ENCODE assay signal across 8 cellular contexts in genomic region chr5:98927988-98928801, GRCh38. TPM values are rescaled to one million over a fixed set of nuclear protein-coding genes. Genes with fewer than 3 reads are reported as not detected.
DNase-seq lines count a peak whose midpoint lies in the region; ATAC-seq and TF ChIP-seq lines count a peak whose summit lies in the region.

No MANE protein-coding gene starts in this region.

- 0 to 1% (median 1%) methylated on average over 79 to 90 of the region's 90 CpGs for WGBS in adipose tissue, 3 donors

- POLR2A ChIA-PET in RWPE1 (lab: Yijun Ruan, JAX; ENCODE audit: low non-redundant PET), result interaction anchor here (0.6 to 0.7 kb wide), 2 partner anchors 28 to 127 kb away, joined by 4 to 6 read pairs; no protein-coding TSS in a partner anchor

- peak; percentile 30 for ATAC-seq in GM19372 (IDR thresholded peaks at IDR 0.05; ENCODE audit: low read depth, unreplicated experiment)
- ATAC-seq in HG03457 (IDR thresholded peaks at IDR 0.05; ENCODE audit: unreplicated experiment), result peak; percentile 20

- no peaks in the 10 kb centered on the region for H3K36me3 ChIP-seq in uterus

- no peaks in the 10 kb centered on the region for H3K9me3 ChIP-seq in uterus

- TF ChIP-seq POLR2A in uterus (IDR thresholded peaks at IDR 0.05), result no peak

- peaks cover 0 to 14% of the 10 kb centered on the region in 2 donors for H3K4me1 ChIP-seq in uterus

- intact Hi-C loops in cardiac septum (cut with DNase I), result no loop called here
- intact Hi-C loops in uterus (cut with DNase I; ENCODE audit: low total_unique reads), result loop anchor here (10.0 kb wide), 1 partner anchor 153 kb away; the partner anchor contains the start of gene RGMB

- TF ChIP-seq CTCF in C4-2B (conservative IDR thresholded peaks at IDR 0.05) (no peak), RWPE1 (conservative IDR thresholded peaks at IDR 0.05; ENCODE audit: low read depth) (no peak), uterus (IDR thresholded peaks at IDR 0.05) (no peak)

- H3K4me3 ChIP-seq in uterus, result peak overlapping the region; percentile 89

- peak overlapping the region; percentile 100 for H3K27ac ChIP-seq in C4-2B
- peak overlapping the region; percentile 100 for H3K27ac ChIP-seq in RWPE1
- H3K27ac ChIP-seq in adipose tissue (ENCODE audit: low read depth, low read length), result peak overlapping the region; percentile 94
- H3K27ac ChIP-seq in uterus, result peak overlapping the region; percentile 98 to 100

- CTCF ChIA-PET in RWPE1 (lab: Yijun Ruan, JAX), result no interaction called here

- H3K27me3 ChIP-seq in uterus, result no peaks in the 10 kb centered on the region

- DNase-seq in RWPE1 (ENCODE audit: low spot score), result peak; percentile 78
- peak; percentile 83 for DNase-seq in cardiac septum (ENCODE audit: low spot score)
- DNase-seq in pons (ENCODE audit: low spot score), result peak; percentile 34
- peak; percentile 74 to 75 for DNase-seq in uterus

RNA-seq across cellular contexts. Expression of gene CHD1, which starts 0.6 kb away (rescaled TPM):
- polyA plus RNA-seq in adipose tissue, result 10 to 100 TPM in 2 of 3 donors, 1 to 10 TPM in 1; 6.7 to 27.3 (median 21.4) TPM
- total RNA-seq in cardiac septum (16.8 TPM), uterus (100 to 1,000 TPM in 1 of 4 donors, 10 to 100 TPM in 3; 27.4 to 149 (median 63.6) TPM)

Comparison
In these comparisons a context has a peak if more than half of its experiments do, and no peak if none do; other contexts are left out.
1. Peak in every context shown above with its lines: DNase-seq, ATAC-seq, H3K4me3 ChIP-seq and H3K27ac ChIP-seq.